In the genomic region with DNA sequence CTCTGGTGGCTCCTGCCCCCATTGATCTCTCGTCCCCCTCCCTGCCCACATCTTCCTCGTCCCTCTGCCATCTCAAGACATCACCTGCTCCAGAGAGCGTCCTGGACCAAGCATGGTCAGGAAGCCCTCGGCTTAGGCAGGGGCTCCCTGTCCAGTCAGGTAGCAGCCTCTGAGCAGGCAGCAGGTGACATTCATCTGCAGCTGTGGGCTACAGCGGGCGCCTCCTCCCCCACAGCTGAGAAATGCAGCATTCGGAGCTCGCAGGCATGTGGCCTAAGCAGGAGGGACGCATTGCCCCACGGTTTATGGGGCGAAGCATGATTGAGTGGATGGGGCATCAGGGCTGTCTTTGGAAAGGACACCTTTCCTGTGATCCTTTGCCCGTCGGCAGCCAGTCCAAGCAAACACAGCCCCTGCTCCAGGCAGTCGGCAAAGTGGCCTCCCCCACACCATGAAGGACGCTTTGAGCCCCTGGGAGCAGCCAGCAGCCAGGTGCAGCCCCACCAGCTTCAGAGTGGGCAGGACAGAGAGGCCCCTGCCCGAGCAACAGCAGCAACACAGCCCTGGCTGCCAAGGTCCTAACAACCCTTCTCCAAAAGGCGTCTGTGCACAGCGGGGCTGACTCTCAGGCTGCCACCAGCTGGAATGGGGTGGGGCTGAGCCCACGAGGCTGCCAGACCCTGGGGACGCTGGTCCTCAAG, we compare ENCODE assay signal across 22 cellular contexts.
DNase-seq lines count a peak whose midpoint lies in the region; ATAC-seq and TF ChIP-seq lines count a peak whose summit lies in the region.
"Had no signal": no experiment of that assay in that cellular context is flagged by ENCODE, and none has a peak within 500 bp of the region (broad histone marks: within the 10 kb centered on the region; RNA-seq: fewer than 3 reads in every experiment).

No MANE protein-coding gene starts in this region.

- H3K9me3 Mint-ChIP-seq in neural progenitor cell = peaks cover 2% of the 10 kb centered on the region
- H3K9me3 Mint-ChIP-seq in natural killer cell treated with Interleukin-12 subunit alpha and Interleukin-12 subunit beta and Interleukin-15 and Interleukin-18, amount 100 ng/mL, for 72 hours = no peaks in the 10 kb centered on the region
- H3K9me3 Mint-ChIP-seq: activated CD4-positive, alpha-beta memory T cell treated with anti-CD3 and anti-CD28 coated beads, Interleukin-2, amount 10 ng/mL, durations not matched to agents 7 days and 5 days; activated naive CD8-positive, alpha-beta T cell treated with anti-CD3 and anti-CD28 coated beads, Interleukin-2, amount 10 ng/mL, durations not matched to agents 7 days and 5 days; activated T-cell treated with anti-CD3 and anti-CD28 coated beads, Interleukin-2, amount 50 U/mL, for 24 hours; stimulated activated memory B cell treated with anti-CD40 and anti-IgM and Interleukin-4, amounts not matched to agents 10 μg/mL and 1 μg/mL and 100 μg/mL, for 72 hours had no signal

- H3K4me3 ChIP-seq in RWPE2 (ENCODE audit: severe bottlenecking) (no peak overlapping the region), neural progenitor cell (no peak overlapping the region)
- H3K4me3 ChIP-seq in effector memory CD4-positive, alpha-beta T cell (ENCODE audit: insufficient read depth, low read depth, low read length, poor library complexity, severe bottlenecking) = no peak overlapping the region
- H3K4me3 ChIP-seq: psoas muscle, thyroid gland had no signal

- H3K27ac ChIP-seq in RWPE2 (ENCODE audit: poor library complexity, severe bottlenecking) = no peak overlapping the region
- H3K27ac ChIP-seq in neural progenitor cell = no peak overlapping the region
- no peak overlapping the region for H3K27ac ChIP-seq in effector memory CD4-positive, alpha-beta T cell (ENCODE audit: insufficient read depth, low read length, poor library complexity, severe bottlenecking)
- H3K27ac ChIP-seq: brain microvascular endothelial cell, epithelial cell of prostate, psoas muscle, RWPE1, thyroid gland, WERI-Rb-1 had no signal

- no peak for ATAC-seq in RWPE2 (ENCODE audit: low read depth)
- no peak for ATAC-seq in natural killer cell treated with Interleukin-12 subunit alpha and Interleukin-12 subunit beta and Interleukin-15 and Interleukin-18, amount 100 ng/mL, for 72 hours
- ATAC-seq: naive thymus-derived CD4-positive, alpha-beta T cell; psoas muscle; stimulated activated memory B cell treated with anti-CD40 and anti-IgM and Interleukin-4, amounts not matched to agents 10 μg/mL and 1 μg/mL and 100 μg/mL, for 72 hours had no signal

- H3K36me3 ChIP-seq in RWPE2 (ENCODE audit: low read depth) (no peaks in the 10 kb centered on the region), neural progenitor cell (no peaks in the 10 kb centered on the region)
- H3K36me3 ChIP-seq in effector memory CD4-positive, alpha-beta T cell (ENCODE audit: control insufficient read depth, insufficient read depth, low read length) = no peaks in the 10 kb centered on the region
- H3K36me3 ChIP-seq: brain microvascular endothelial cell, thyroid gland, WERI-Rb-1 had no signal

- H3K9me3 ChIP-seq in RWPE2 (ENCODE audit: severe bottlenecking) (no peaks in the 10 kb centered on the region), neural progenitor cell (ENCODE audit: low read depth) (no peaks in the 10 kb centered on the region)
- no peaks in the 10 kb centered on the region for H3K9me3 ChIP-seq in effector memory CD4-positive, alpha-beta T cell (ENCODE audit: control insufficient read depth, low read length)
- H3K9me3 ChIP-seq: psoas muscle, thyroid gland had no signal

- no peaks in the 10 kb centered on the region for H4K20me1 ChIP-seq in neural progenitor cell (ENCODE audit: low read depth)

- peak overlapping the region; percentile 27 for H2AFZ ChIP-seq in neural progenitor cell (replicated peaks)

- H3K27me3 ChIP-seq in RWPE2 (ENCODE audit: insufficient read depth, poor library complexity, severe bottlenecking) (no peaks in the 10 kb centered on the region), neural progenitor cell (peaks cover 12% of the 10 kb centered on the region)
- no peaks in the 10 kb centered on the region for H3K27me3 ChIP-seq in effector memory CD4-positive, alpha-beta T cell (replicated peaks; ENCODE audit: control insufficient read depth, insufficient read depth, low read length, poor library complexity, severe bottlenecking)
- H3K27me3 ChIP-seq: brain microvascular endothelial cell, thyroid gland had no signal

- H3K4me1 ChIP-seq in RWPE2 (ENCODE audit: insufficient read depth, poor library complexity, severe bottlenecking) = no peaks in the 10 kb centered on the region
- peaks cover 32% of the 10 kb centered on the region for H3K4me1 ChIP-seq in neural progenitor cell
- no peaks in the 10 kb centered on the region for H3K4me1 ChIP-seq in effector memory CD4-positive, alpha-beta T cell (ENCODE audit: control insufficient read depth, insufficient read depth, low read length, poor library complexity, severe bottlenecking)
- H3K4me1 ChIP-seq: psoas muscle, thyroid gland had no signal

- no peak for TF ChIP-seq CTCF in RWPE2 (IDR thresholded peaks at IDR 0.05; ENCODE audit: poor library complexity, severe bottlenecking)
- no peak for TF ChIP-seq CTCF in neural progenitor cell (IDR thresholded peaks at IDR 0.05)

- H3K79me2 ChIP-seq in neural progenitor cell (ENCODE audit: low read depth) = no peaks in the 10 kb centered on the region

- H3K4me3 Mint-ChIP-seq in neural progenitor cell = no peak overlapping the region
- no peak overlapping the region for H3K4me3 Mint-ChIP-seq in natural killer cell treated with Interleukin-12 subunit alpha and Interleukin-12 subunit beta and Interleukin-15 and Interleukin-18, amount 100 ng/mL, for 72 hours
- H3K4me3 Mint-ChIP-seq: activated CD4-positive, alpha-beta memory T cell treated with anti-CD3 and anti-CD28 coated beads, Interleukin-2, amount 10 ng/mL, durations not matched to agents 7 days and 5 days; activated naive CD8-positive, alpha-beta T cell treated with anti-CD3 and anti-CD28 coated beads, Interleukin-2, amount 10 ng/mL, durations not matched to agents 7 days and 5 days; activated T-cell treated with anti-CD3 and anti-CD28 coated beads, Interleukin-2, amount 50 U/mL, for 24 hours; naive thymus-derived CD4-positive, alpha-beta T cell; stimulated activated memory B cell treated with anti-CD40 and anti-IgM and Interleukin-4, amounts not matched to agents 10 μg/mL and 1 μg/mL and 100 μg/mL, for 72 hours had no signal

- H3K4me1 Mint-ChIP-seq in neural progenitor cell = peaks cover 43% of the 10 kb centered on the region
- H3K4me1 Mint-ChIP-seq in natural killer cell treated with Interleukin-12 subunit alpha and Interleukin-12 subunit beta and Interleukin-15 and Interleukin-18, amount 100 ng/mL, for 72 hours (ENCODE audit: low read depth in 2 of 2) = no peaks in the 10 kb centered on the region
- H3K4me1 Mint-ChIP-seq: activated CD4-positive, alpha-beta memory T cell treated with anti-CD3 and anti-CD28 coated beads, Interleukin-2, amount 10 ng/mL, durations not matched to agents 7 days and 5 days; naive thymus-derived CD4-positive, alpha-beta T cell; stimulated activated memory B cell treated with anti-CD40 and anti-IgM and Interleukin-4, amounts not matched to agents 10 μg/mL and 1 μg/mL and 100 μg/mL, for 72 hours had no signal

- H3K4me2 ChIP-seq in neural progenitor cell = peak overlapping the region; percentile 50

- DNase-seq in NCI-H1417 (lab: John Stamatoyannopoulos, UW) = peak; percentile 73 to 86 (median 85)
- DNase-seq in NCI-H1417 treated with DMSO at 0.1 percent for 48 hours (lab: John Stamatoyannopoulos, UW) = no peak
- DNase-seq in NCI-H1092 (lab: John Stamatoyannopoulos, UW) = peak; percentile 68
- peak; percentile 38 for DNase-seq in RWPE2 (ENCODE audit: low spot score)
- no peak for DNase-seq in neural progenitor cell (ENCODE audit: low spot score)
- no peak for DNase-seq in NCI-H146 (lab: John Stamatoyannopoulos, UW)
- no peak for DNase-seq in natural killer cell treated with Interleukin-12 subunit alpha and Interleukin-12 subunit beta and Interleukin-15 and Interleukin-18, amount 100 ng/mL, for 72 hours (ENCODE audit: low spot score)
- no peak for DNase-seq in effector memory CD4-positive, alpha-beta T cell
- DNase-seq: 8988T; activated CD4-positive, alpha-beta memory T cell treated with anti-CD3 and anti-CD28 coated beads, Interleukin-2, amount 10 ng/mL, durations not matched to agents 7 days and 5 days; activated naive CD8-positive, alpha-beta T cell treated with anti-CD3 and anti-CD28 coated beads, Interleukin-2, amount 10 ng/mL, durations not matched to agents 7 days and 5 days; activated T-cell treated with anti-CD3 and anti-CD28 coated beads, Interleukin-2, amount 50 U/mL, for 24 hours; brain microvascular endothelial cell; naive thymus-derived CD4-positive, alpha-beta T cell; NCI-H1694 treated with DMSO at 0.1 percent for 48 hours; stimulated activated CD4-positive, alpha-beta T cell treated with anti-CD3 and anti-CD28 coated beads, Interleukin-12 subunit alpha, Interleukin-12 subunit beta, amount 100 ng/mL, for 4 hours; thyroid gland; WERI-Rb-1 had no signal

- H3K27me3 Mint-ChIP-seq in neural progenitor cell (ENCODE audit: insufficient read depth, low read depth) = peaks cover 7% of the 10 kb centered on the region
- peaks cover 0 to 7% of the 10 kb centered on the region in 2 donors for H3K27me3 Mint-ChIP-seq in natural killer cell treated with Interleukin-12 subunit alpha and Interleukin-12 subunit beta and Interleukin-15 and Interleukin-18, amount 100 ng/mL, for 72 hours
- H3K27me3 Mint-ChIP-seq: activated CD4-positive, alpha-beta memory T cell treated with anti-CD3 and anti-CD28 coated beads, Interleukin-2, amount 10 ng/mL, durations not matched to agents 7 days and 5 days had no signal

- no peaks in the 10 kb centered on the region for H3K36me3 Mint-ChIP-seq in neural progenitor cell
- H3K36me3 Mint-ChIP-seq in natural killer cell treated with Interleukin-12 subunit alpha and Interleukin-12 subunit beta and Interleukin-15 and Interleukin-18, amount 100 ng/mL, for 72 hours = no peaks in the 10 kb centered on the region
- H3K36me3 Mint-ChIP-seq: activated naive CD8-positive, alpha-beta T cell treated with anti-CD3 and anti-CD28 coated beads, Interleukin-2, amount 10 ng/mL, durations not matched to agents 7 days and 5 days; naive thymus-derived CD4-positive, alpha-beta T cell; stimulated activated memory B cell treated with anti-CD40 and anti-IgM and Interleukin-4, amounts not matched to agents 10 μg/mL and 1 μg/mL and 100 μg/mL, for 72 hours had no signal

- H3F3A ChIP-seq in neural progenitor cell (ENCODE audit: low read depth) = no peaks in the 10 kb centered on the region

- H3K27ac Mint-ChIP-seq in neural progenitor cell = no peak overlapping the region
- no peak overlapping the region for H3K27ac Mint-ChIP-seq in natural killer cell treated with Interleukin-12 subunit alpha and Interleukin-12 subunit beta and Interleukin-15 and Interleukin-18, amount 100 ng/mL, for 72 hours
- H3K27ac Mint-ChIP-seq: activated CD4-positive, alpha-beta memory T cell treated with anti-CD3 and anti-CD28 coated beads, Interleukin-2, amount 10 ng/mL, durations not matched to agents 7 days and 5 days; activated naive CD8-positive, alpha-beta T cell treated with anti-CD3 and anti-CD28 coated beads, Interleukin-2, amount 10 ng/mL, durations not matched to agents 7 days and 5 days; activated T-cell treated with anti-CD3 and anti-CD28 coated beads, Interleukin-2, amount 50 U/mL, for 24 hours; naive thymus-derived CD4-positive, alpha-beta T cell; stimulated activated memory B cell treated with anti-CD40 and anti-IgM and Interleukin-4, amounts not matched to agents 10 μg/mL and 1 μg/mL and 100 μg/mL, for 72 hours had no signal

- no peak overlapping the region for H3K9ac ChIP-seq in neural progenitor cell

Comparison
In these comparisons a context has a peak if more than half of its experiments do, and no peak if none do; other contexts are left out.
1. DNase-seq: peak in NCI-H1417 (3 of 3), NCI-H1092 (single experiment) and RWPE2 (single experiment); none in NCI-H1417 treated with DMSO at 0.1 percent for 48 hours (single experiment), neural progenitor cell (single experiment), NCI-H146 (single experiment), natural killer cell treated with Interleukin-12 subunit alpha and Interleukin-12 subunit beta and Interleukin-15 and Interleukin-18, amount 100 ng/mL, for 72 hours (single experiment) and effector memory CD4-positive, alpha-beta T cell (0 of 3).